Comparison of ENCODE assay signal across 28 cellular contexts in genomic region chr20:24631173-24631505, GRCh38.
"Had no signal": no experiment of that assay in that cellular context is flagged by ENCODE, and none has a peak within 500 bp of the region (broad histone marks: within the 10 kb centered on the region; RNA-seq: fewer than 3 reads in every experiment).

No MANE protein-coding gene starts in this region.

- H3K4me1 Mint-ChIP-seq: stimulated activated effector memory CD8-positive, alpha-beta T cell treated with anti-CD3 and anti-CD28 coated beads, Interleukin-12 subunit alpha, Interleukin-12 subunit beta, amount 100 ng/mL, for 72 hours had no signal

- H3K36me3 Mint-ChIP-seq: immature natural killer cell; naive thymus-derived CD4-positive, alpha-beta T cell; natural killer cell treated with Interleukin-12 subunit alpha and Interleukin-12 subunit beta and Interleukin-15 and Interleukin-18, amount 100 ng/mL, for 72 hours; stimulated activated effector memory CD8-positive, alpha-beta T cell treated with anti-CD3 and anti-CD28 coated beads, Interleukin-12 subunit alpha, Interleukin-12 subunit beta, amount 100 ng/mL, for 72 hours had no signal

- H3K36me3 ChIP-seq: heart left ventricle, left lung, suprapubic skin, thoracic aorta, tibial artery, vagina had no signal

- H3K4me3 Mint-ChIP-seq: immature natural killer cell; naive thymus-derived CD4-positive, alpha-beta T cell; natural killer cell treated with Interleukin-12 subunit alpha and Interleukin-12 subunit beta and Interleukin-15 and Interleukin-18, amount 100 ng/mL, for 72 hours; stimulated activated effector memory CD8-positive, alpha-beta T cell treated with anti-CD3 and anti-CD28 coated beads, Interleukin-12 subunit alpha, Interleukin-12 subunit beta, amount 100 ng/mL, for 72 hours; stimulated activated naive CD8-positive, alpha-beta T cell treated with anti-CD3 and anti-CD28 coated beads, Interleukin-15, Interleukin-2, amounts not matched to agents 100 ng/mL and 50 ng/mL, for 24 hours; type B pancreatic cell had no signal

- H3K9me3 Mint-ChIP-seq: immature natural killer cell; naive thymus-derived CD4-positive, alpha-beta T cell; natural killer cell treated with Interleukin-12 subunit alpha and Interleukin-12 subunit beta and Interleukin-15 and Interleukin-18, amount 100 ng/mL, for 72 hours; stimulated activated effector memory CD8-positive, alpha-beta T cell treated with anti-CD3 and anti-CD28 coated beads, Interleukin-12 subunit alpha, Interleukin-12 subunit beta, amount 100 ng/mL, for 72 hours; stimulated activated naive CD8-positive, alpha-beta T cell treated with anti-CD3 and anti-CD28 coated beads, Interleukin-15, Interleukin-2, amounts not matched to agents 100 ng/mL and 50 ng/mL, for 24 hours; type B pancreatic cell had no signal

- H3K27me3 Mint-ChIP-seq: stimulated activated naive CD8-positive, alpha-beta T cell treated with anti-CD3 and anti-CD28 coated beads, Interleukin-15, Interleukin-2, amounts not matched to agents 100 ng/mL and 50 ng/mL, for 24 hours; type B pancreatic cell had no signal

- ATAC-seq: heart left ventricle; left colon; left lung; mucosa of descending colon; naive thymus-derived CD4-positive, alpha-beta T cell; natural killer cell treated with Interleukin-12 subunit alpha and Interleukin-12 subunit beta and Interleukin-15 and Interleukin-18, amount 100 ng/mL, for 72 hours; right cardiac atrium; sciatic nerve; stimulated activated effector memory CD8-positive, alpha-beta T cell treated with anti-CD3 and anti-CD28 coated beads, Interleukin-12 subunit alpha, Interleukin-12 subunit beta, amount 100 ng/mL, for 72 hours had no signal

- H3K4me3 ChIP-seq: heart left ventricle, left lung, lung, mucosa of descending colon, skin epidermis, suprapubic skin, thoracic aorta, tibial artery, vagina had no signal

- H3K9me3 ChIP-seq: heart left ventricle, left lung, mucosa of descending colon, suprapubic skin, thoracic aorta, tibial artery, vagina had no signal

- H3K4me1 ChIP-seq: suprapubic skin, tibial artery, vagina had no signal

- H3K27me3 ChIP-seq: heart left ventricle, suprapubic skin, tibial artery, vagina had no signal

- H3K27ac Mint-ChIP-seq: immature natural killer cell; naive thymus-derived CD4-positive, alpha-beta T cell; natural killer cell treated with Interleukin-12 subunit alpha and Interleukin-12 subunit beta and Interleukin-15 and Interleukin-18, amount 100 ng/mL, for 72 hours; progenitor cell of endocrine pancreas; stimulated activated effector memory CD8-positive, alpha-beta T cell treated with anti-CD3 and anti-CD28 coated beads, Interleukin-12 subunit alpha, Interleukin-12 subunit beta, amount 100 ng/mL, for 72 hours; stimulated activated naive CD8-positive, alpha-beta T cell treated with anti-CD3 and anti-CD28 coated beads, Interleukin-15, Interleukin-2, amounts not matched to agents 100 ng/mL and 50 ng/mL, for 24 hours had no signal

- H3K27ac ChIP-seq: heart left ventricle, left lung, skin epidermis, suprapubic skin, thoracic aorta, tibial artery, vagina had no signal

- DNase-seq: heart left ventricle; hypothalamus; immature natural killer cell; kidney; left colon; left lung; mesendoderm; midbrain; mucosa of descending colon; naive thymus-derived CD4-positive, alpha-beta T cell; right cardiac atrium; stimulated activated CD4-positive, alpha-beta T cell treated with anti-CD3 and anti-CD28 coated beads, Interleukin-12 subunit alpha, Interleukin-12 subunit beta, amount 100 ng/mL, for 4 hours; stimulated activated CD4-positive, alpha-beta T cell treated with anti-CD3 and anti-CD28 coated beads, Interleukin-15, amount 100 ng/mL, for 24 hours; stimulated activated CD4-positive, alpha-beta T cell treated with anti-CD3 and anti-CD28 coated beads, Interleukin-2, amount 100 ng/mL, for 24 hours; stimulated activated CD4-positive, alpha-beta T cell treated with anti-CD3 and anti-CD28 coated beads, Interleukin-4, amount 100 ng/mL, for 24 hours; stimulated activated naive CD4-positive, alpha-beta T cell; tibial artery had no signal
